Comparison of ENCODE assay signal across 16 cellular contexts in the genomic region with DNA sequence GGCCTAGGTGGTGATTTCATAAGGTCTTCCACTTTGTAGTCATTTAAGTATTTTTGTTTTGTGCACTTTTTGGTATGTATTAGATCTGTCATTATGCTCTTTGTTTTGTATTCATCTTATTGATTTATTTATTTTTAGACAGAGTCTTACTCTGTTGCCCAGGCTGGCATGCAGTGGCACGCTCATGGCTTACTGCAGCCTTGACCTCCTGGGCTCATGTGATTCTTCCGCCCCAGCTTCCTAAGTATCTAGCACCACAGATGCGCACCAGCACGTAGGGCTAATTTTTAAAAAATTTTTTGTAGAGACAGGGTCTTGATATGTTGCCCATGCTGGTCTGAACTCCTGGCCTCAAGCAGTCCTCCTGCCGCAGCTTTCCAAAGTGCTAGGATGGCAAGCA. TPM values are rescaled to one million over a fixed set of nuclear protein-coding genes. Genes with fewer than 3 reads are reported as not detected.
"Had no signal": no experiment of that assay in that cellular context is flagged by ENCODE, and none has a peak within 500 bp of the region (broad histone marks: within the 10 kb centered on the region; RNA-seq: fewer than 3 reads in every experiment).

No MANE protein-coding gene starts in this region.

- H3K4me3 Mint-ChIP-seq: activated naive CD4-positive, alpha-beta T cell treated with anti-CD3 and anti-CD28 coated beads, Interleukin-2, amount 50 U/mL, for 24 hours had no signal

- H3K9me3 ChIP-seq: colonic mucosa, esophagus muscularis mucosa, left lung, right atrium auricular region, upper lobe of right lung had no signal

- H3K9me3 Mint-ChIP-seq: activated naive CD4-positive, alpha-beta T cell treated with anti-CD3 and anti-CD28 coated beads, Interleukin-2, amount 50 U/mL, for 24 hours; naive thymus-derived CD4-positive, alpha-beta T cell had no signal

- H3K27ac ChIP-seq: colonic mucosa, esophagus muscularis mucosa, hepatocyte, left lung, right atrium auricular region, upper lobe of right lung had no signal

- H3K36me3 ChIP-seq: colonic mucosa, esophagus muscularis mucosa, right atrium auricular region, upper lobe of right lung had no signal

- DNase-seq: colonic mucosa; left lung; mammary epithelial cell; naive thymus-derived CD4-positive, alpha-beta T cell; stimulated activated CD4-positive, alpha-beta T cell treated with anti-CD3 and anti-CD28 coated beads, Interleukin-4, amount 100 ng/mL, for 4 hours; stimulated activated CD8-positive, alpha-beta memory T cell treated with anti-CD3 and anti-CD28 coated beads, Interleukin-4, amount 100 ng/mL, for 48 hours; stimulated activated naive CD8-positive, alpha-beta T cell treated with anti-CD3 and anti-CD28 coated beads, Interleukin-15, Interleukin-2, amounts not matched to agents 100 U/mL and 50 U/mL, for 24 hours; SW 1271; upper lobe of right lung had no signal

- H3K27me3 Mint-ChIP-seq: activated naive CD4-positive, alpha-beta T cell treated with anti-CD3 and anti-CD28 coated beads, Interleukin-2, amount 50 U/mL, for 24 hours; naive thymus-derived CD4-positive, alpha-beta T cell; progenitor cell of endocrine pancreas had no signal

- H3K27ac Mint-ChIP-seq: activated naive CD4-positive, alpha-beta T cell treated with anti-CD3 and anti-CD28 coated beads, Interleukin-2, amount 50 U/mL, for 24 hours; naive thymus-derived CD4-positive, alpha-beta T cell; progenitor cell of endocrine pancreas had no signal

- H3K27me3 ChIP-seq: colonic mucosa, esophagus muscularis mucosa, hepatocyte, left lung, right atrium auricular region, upper lobe of right lung had no signal

- ATAC-seq: left lung; naive thymus-derived CD4-positive, alpha-beta T cell; stimulated activated naive CD8-positive, alpha-beta T cell treated with anti-CD3 and anti-CD28 coated beads, Interleukin-15, Interleukin-2, amounts not matched to agents 100 U/mL and 50 U/mL, for 24 hours; upper lobe of right lung had no signal

- H2AFZ ChIP-seq: hepatocyte had no signal

- H3K36me3 Mint-ChIP-seq: activated naive CD4-positive, alpha-beta T cell treated with anti-CD3 and anti-CD28 coated beads, Interleukin-2, amount 50 U/mL, for 24 hours had no signal

- H3K4me3 ChIP-seq: colonic mucosa, esophagus muscularis mucosa, hepatocyte, left lung, right atrium auricular region, smooth muscle cell, upper lobe of right lung had no signal

- H3K4me1 ChIP-seq: colonic mucosa, esophagus muscularis mucosa, left lung, right atrium auricular region, upper lobe of right lung had no signal

- H3K4me2 ChIP-seq: hepatocyte, smooth muscle cell had no signal

RNA-seq across cellular contexts. Expression of a gene that starts 49.5 kb away (rescaled TPM):
- total RNA-seq: hepatocyte, left lung, mononuclear cell, upper lobe of right lung had no signal
- polyA plus RNA-seq: naive thymus-derived CD4-positive, alpha-beta T cell had no signal
